ENCODE assay signal across 21 cellular contexts in the genomic region with DNA sequence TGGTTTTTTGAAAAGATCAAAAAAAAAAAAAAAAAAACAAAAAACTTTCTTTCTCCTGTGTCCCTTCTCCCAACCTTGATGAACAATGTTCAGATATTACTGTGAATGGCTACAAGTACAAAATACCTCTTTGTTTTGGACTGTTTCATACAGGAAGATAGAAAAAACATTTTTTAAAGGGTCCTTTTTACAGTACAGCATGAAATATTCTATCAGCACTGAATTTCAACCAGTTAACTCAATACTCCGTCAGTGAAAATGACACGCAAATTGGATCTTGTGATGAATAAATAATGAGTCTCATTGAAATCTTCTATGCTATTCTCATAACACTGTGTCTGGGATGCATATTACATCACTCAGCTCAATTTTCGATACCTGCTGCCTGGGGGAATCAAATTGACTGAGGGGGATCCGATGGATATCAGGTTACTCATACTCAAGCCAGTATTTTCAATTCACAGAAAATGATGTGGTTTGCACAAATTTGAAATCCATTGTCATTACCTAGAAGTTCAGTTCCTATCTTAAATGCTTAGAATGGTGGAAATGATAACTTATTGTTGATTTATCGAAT.
"Had no signal": no experiment of that assay in that cellular context is flagged by ENCODE, and none has a peak within 500 bp of the region (broad histone marks: within the 10 kb centered on the region; RNA-seq: fewer than 3 reads in every experiment).

No MANE protein-coding gene starts in this region.

- H3K4me3 ChIP-seq: breast epithelium, lung, sigmoid colon, smooth muscle cell, thoracic aorta, vagina had no signal

- H3K27ac ChIP-seq: breast epithelium, sigmoid colon, thoracic aorta, vagina had no signal

- H3K36me3 ChIP-seq: breast epithelium, sigmoid colon, thoracic aorta, vagina had no signal

- H3K27me3 ChIP-seq: breast epithelium, sigmoid colon, vagina had no signal

- H3K9me3 ChIP-seq: breast epithelium, sigmoid colon, thoracic aorta, vagina had no signal

- H3K4me1 ChIP-seq: breast epithelium had no signal

- DNase-seq: activated CD4-positive, alpha-beta T cell treated with anti-CD3 and anti-CD28 coated beads for 4 hours; activated CD4-positive, alpha-beta T cell treated with anti-CD3 and anti-CD28 coated beads, Interleukin-2, amount 50 U/mL, for 48 hours; activated CD4-positive, CD25-positive, alpha-beta regulatory T cell; activated CD8-positive, alpha-beta memory T cell treated with anti-CD3 and anti-CD28 coated beads, Interleukin-2, amount 50 U/mL, for 48 hours; activated naive CD4-positive, alpha-beta T cell treated with Interleukin-2 at 50 U/mL for 16 hours; activated naive CD8-positive, alpha-beta T cell treated with anti-CD3 and anti-CD28 coated beads for 36 hours; activated T-cell treated with anti-CD3 and anti-CD28 coated beads, Interleukin-2, amount 50 U/mL, for 4 hours; cortex of kidney; kidney; naive B cell; occipital lobe; sigmoid colon; stimulated activated CD4-positive, alpha-beta T cell treated with anti-CD3 and anti-CD28 coated beads, Interleukin-2, amount 100 ng/mL, for 48 hours; stimulated activated CD8-positive, alpha-beta memory T cell treated with anti-CD3 and anti-CD28 coated beads, Interleukin-4, amount 100 ng/mL, for 48 hours; stimulated activated naive B cell treated with anti-CD40 and anti-IgM and Interleukin-4, amounts not matched to agents 10 μg/mL and 1 μg/mL and 100 μg/mL, for 72 hours; T1000 had no signal
